Comparison of ENCODE assay signal across 1 cellular context in genomic region chr21:44708866-44709425, GRCh38.
TF ChIP-seq lines count a peak whose summit lies in the region.

No MANE protein-coding gene starts in this region.

TF ChIP-seq in GM23338, 12 proteins besides CTCF, POLR2A, EP300 and RAD21 (continued from another document):
- no peak for TF ChIP-seq POLR2AphosphoS5 (IDR thresholded peaks at IDR 0.05; ENCODE audit: low read depth)
- no peak for TF ChIP-seq ZNF462 (CRISPR knock-in tag; IDR thresholded peaks at IDR 0.05)
